26 cellular contexts compared by ENCODE assay signal in genomic region chr11:130516868-130517505, GRCh38.
"Had no signal": no experiment of that assay in that cellular context is flagged by ENCODE, and none has a peak within 500 bp of the region (broad histone marks: within the 10 kb centered on the region; RNA-seq: fewer than 3 reads in every experiment).

No MANE protein-coding gene starts in this region.

- H3K27ac Mint-ChIP-seq: activated CD8-positive, alpha-beta T cell treated with anti-CD3 and anti-CD28 coated beads for 36 hours; activated naive CD8-positive, alpha-beta T cell; activated T-helper 17 cell treated with anti-CD3 and anti-CD28 coated beads, Interleukin-2, amount 50 U/mL, for 72 hours; dendritic cell treated with granulocyte-macrophage colony-stimulating factor and Interleukin-4, amounts not matched to agents 40 ng/mL and 50 ng/mL, for 4 days; effector memory CD8-positive, alpha-beta T cell had no signal

- H3K4me3 Mint-ChIP-seq: activated CD8-positive, alpha-beta T cell treated with anti-CD3 and anti-CD28 coated beads for 36 hours; activated naive CD8-positive, alpha-beta T cell; activated T-cell treated with anti-CD3 and anti-CD28 coated beads, Interleukin-2, amount 50 U/mL, for 4 hours; activated T-helper 17 cell treated with anti-CD3 and anti-CD28 coated beads, Interleukin-2, amount 50 U/mL, for 72 hours; central memory CD8-positive, alpha-beta T cell; dendritic cell treated with granulocyte-macrophage colony-stimulating factor and Interleukin-4, amounts not matched to agents 40 ng/mL and 50 ng/mL, for 4 days; effector memory CD8-positive, alpha-beta T cell had no signal

- ATAC-seq: activated CD8-positive, alpha-beta T cell treated with anti-CD3 and anti-CD28 coated beads for 36 hours; activated T-cell treated with anti-CD3 and anti-CD28 coated beads, Interleukin-2, amount 50 U/mL, for 4 hours; activated T-helper 17 cell treated with anti-CD3 and anti-CD28 coated beads, Interleukin-2, amount 50 U/mL, for 72 hours; effector memory CD8-positive, alpha-beta T cell had no signal

- H3K4me1 Mint-ChIP-seq: activated T-helper 17 cell treated with anti-CD3 and anti-CD28 coated beads, Interleukin-2, amount 50 U/mL, for 72 hours; central memory CD8-positive, alpha-beta T cell had no signal

- FAIRE-seq: astrocyte, bronchial epithelial cell had no signal

- DNase-seq: activated CD4-positive, alpha-beta T cell treated with anti-CD3 and anti-CD28 coated beads for 1 hour; activated CD4-positive, alpha-beta T cell treated with anti-CD3 and anti-CD28 coated beads for 48 hours; activated CD4-positive, alpha-beta T cell treated with anti-CD3 and anti-CD28 coated beads, Interleukin-2, amount 50 U/mL, for 1 hour; activated CD4-positive, alpha-beta T cell treated with anti-CD3 and anti-CD28 coated beads, Interleukin-2, amount 50 U/mL, for 48 hours; activated CD8-positive, alpha-beta memory T cell treated with anti-CD3 and anti-CD28 coated beads for 24 hours; activated CD8-positive, alpha-beta T cell treated with anti-CD3 and anti-CD28 coated beads for 36 hours; activated effector memory CD4-positive, alpha-beta T cell treated with Interleukin-2 at 50 U/mL for 16 hours; activated gamma-delta T cell treated with Interleukin-2 at 50 U/mL for 16 hours; activated naive CD4-positive, alpha-beta T cell treated with anti-CD3 and anti-CD28 coated beads, Interleukin-2, amount 50 U/mL, for 16 hours; activated naive CD4-positive, alpha-beta T cell treated with Interleukin-2 at 50 U/mL for 16 hours; activated T-cell treated with anti-CD3 and anti-CD28 coated beads, Interleukin-2, amount 50 U/mL, for 4 hours; amniotic stem cell; anterior cingulate cortex; brain microvascular endothelial cell; effector CD4-positive, alpha-beta T cell; effector memory CD8-positive, alpha-beta T cell; esophagus squamous epithelium; foreskin melanocyte; T-helper 2 cell had no signal

- H3K4me3 ChIP-seq: coronary artery, esophagus squamous epithelium had no signal

- H3K9me3 ChIP-seq: esophagus squamous epithelium had no signal

- H3K27ac ChIP-seq: brain microvascular endothelial cell, coronary artery, esophagus squamous epithelium had no signal

- H3K27me3 ChIP-seq: brain microvascular endothelial cell, esophagus squamous epithelium had no signal

- H3K27me3 Mint-ChIP-seq: dendritic cell treated with granulocyte-macrophage colony-stimulating factor and Interleukin-4, amounts not matched to agents 40 ng/mL and 50 ng/mL, for 4 days had no signal

- H3K9me3 Mint-ChIP-seq: activated CD8-positive, alpha-beta T cell treated with anti-CD3 and anti-CD28 coated beads for 36 hours; activated T-cell treated with anti-CD3 and anti-CD28 coated beads, Interleukin-2, amount 50 U/mL, for 4 hours; central memory CD8-positive, alpha-beta T cell; effector memory CD8-positive, alpha-beta T cell had no signal

- H3K36me3 ChIP-seq: brain microvascular endothelial cell, esophagus squamous epithelium had no signal

- H3K36me3 Mint-ChIP-seq: activated naive CD8-positive, alpha-beta T cell had no signal
